10 cellular contexts compared by ENCODE assay signal in the genomic region with DNA sequence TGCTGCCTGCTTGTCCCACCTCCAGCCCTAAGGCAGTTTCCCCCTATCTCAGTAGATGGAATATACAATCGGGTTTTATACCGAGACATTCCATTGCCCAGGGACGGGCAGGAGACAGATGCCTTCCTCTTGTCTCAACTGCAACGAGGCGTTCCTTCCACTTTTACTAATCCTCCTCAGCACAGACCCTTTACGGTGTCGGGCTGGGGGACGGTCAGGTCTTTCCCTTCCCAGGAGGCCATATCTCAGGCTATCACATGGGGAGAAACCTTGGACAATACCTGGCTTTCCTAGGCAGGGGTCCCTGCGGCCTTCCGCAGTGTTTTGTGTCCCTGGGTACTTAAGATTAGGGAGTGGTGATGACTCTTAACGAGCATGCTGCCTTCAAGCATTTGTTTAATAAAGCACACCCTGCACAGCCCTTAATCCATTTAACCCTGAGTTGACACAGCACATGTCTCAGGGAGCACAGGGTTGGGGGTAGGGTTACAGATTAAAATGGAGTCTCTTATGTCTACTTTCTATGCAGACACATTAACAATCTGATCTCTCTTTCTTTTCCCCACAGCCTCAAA. TPM values are rescaled to one million over a fixed set of nuclear protein-coding genes. Genes with fewer than 3 reads are reported as not detected.
DNase-seq lines count a peak whose midpoint lies in the region; ATAC-seq, FAIRE-seq and TF ChIP-seq lines count a peak whose summit lies in the region.
"Not testable (repeated sequence)": the region's sequence is repeated elsewhere in the genome, so short reads cannot be mapped to it uniquely, and the experiment has no call there.
"Had no signal": no experiment of that assay in that cellular context is flagged by ENCODE, and none has a peak within 500 bp of the region (broad histone marks: within the 10 kb centered on the region; RNA-seq: fewer than 3 reads in every experiment).

No MANE protein-coding gene starts in this region.

- RAD21 ChIA-PET in GM12878 (lab: Charles Lee; ENCODE audit: unreplicated experiment), result not testable (repeated sequence)

- not testable (repeated sequence) for H3K9me3 Mint-ChIP-seq in neural crest cell

- 38% methylated on average over 10 of the region's 11 CpGs for WGBS in GM12878 (ENCODE audit: insufficient coverage, insufficient replicate concordance, low lambda C conversion rate, missing lambda C conversion rate)
- 46 to 67% (median 59%) methylated on average over 11 of the region's 11 CpGs for WGBS in spleen, 5 donors

- not testable (repeated sequence) for H3K4me3 ChIP-seq in HEK293 (ENCODE audit: low read depth, low read length); OCI-LY3 (ENCODE audit: low read length); GM12878; spleen

- intact Hi-C loops in GM12878 (cut with micrococcal nuclease; ENCODE audit: unreplicated experiment); Right ventricle myocardium inferior (cut with DNase I); spleen (cut with DNase I; ENCODE audit: low total_unique reads): not testable (repeated sequence)

- SMC1A ChIA-PET in GM12878 (lab: Charles Lee; ENCODE audit: uncharacterized antibody, unreplicated experiment), result not testable (repeated sequence)

- not testable (repeated sequence) for H3K36me3 ChIP-seq in HEK293 (ENCODE audit: control insufficient read depth in 2 of 2, insufficient read depth in 1 of 2, low read length in 2 of 2); OCI-LY3 (replicated peaks; ENCODE audit: low read depth, low read length); GM12878 (ENCODE audit: control insufficient read depth in 2 of 2, insufficient read depth in 2 of 2, low read length in 1 of 2); spleen

- in situ Hi-C loops in GM12878 (cut with MboI), result not testable (repeated sequence)

- H3K4me3 Mint-ChIP-seq in neural crest cell, result not testable (repeated sequence)

- not testable (repeated sequence) for H3K9ac ChIP-seq in OCI-LY3 (ENCODE audit: low read length); GM12878 (ENCODE audit: control insufficient read depth, insufficient read depth, low read length)

- peak overlapping the region; percentile 56; the same call in 1 of the 2 replicates for H3K4me2 ChIP-seq in OCI-LY3 (ENCODE audit: low read length)
- H3K4me2 ChIP-seq in GM12878 (ENCODE audit: control insufficient read depth, insufficient read depth), result not testable (repeated sequence)

- not testable (repeated sequence) for TF ChIP-seq POLR2A in GM12878 (IDR thresholded peaks at IDR 0.05; ENCODE audit: low read depth, low read length); spleen (IDR thresholded peaks at IDR 0.05)

- not testable (repeated sequence) for H2AFZ ChIP-seq in OCI-LY3 (ENCODE audit: low read depth, low read length); GM12878 (ENCODE audit: control insufficient read depth, low read depth, low read length)

- POLR2A ChIA-PET in HEK293 (lab: Yijun Ruan, JAX); GM12878 (lab: Charles Lee): not testable (repeated sequence)

- CTCF ChIA-PET in HEK293 (lab: Yijun Ruan, JAX), result interaction anchor here (0.7 kb wide), 1 partner anchor 10 kb away, joined by 3 read pairs; no protein-coding TSS in a partner anchor
- CTCF ChIA-PET in GM12878 (lab: Yijun Ruan, JAX), result not testable (repeated sequence)

- not testable (repeated sequence) for H3K79me2 ChIP-seq in OCI-LY3 (ENCODE audit: low read length); GM12878 (ENCODE audit: control insufficient read depth, insufficient read depth, low read length)

- not testable (repeated sequence) for H3K4me1 Mint-ChIP-seq in neural crest cell

- H3K36me3 Mint-ChIP-seq in neural crest cell (ENCODE audit: low read depth), result not testable (repeated sequence)

- TF ChIP-seq CTCF in HEK293 (tag by site-specific recombination; IDR thresholded peaks at IDR 0.05); OCI-LY3 (IDR thresholded peaks at IDR 0.05; ENCODE audit: low read depth, low read length); GM12878 (IDR thresholded peaks at IDR 0.05 in 2 of 3, conservative IDR thresholded peaks at IDR 0.05 in 1 of 3; ENCODE audit: control insufficient read depth in 2 of 3, extremely low read depth in 1 of 3, insufficient read depth in 1 of 3, low read depth in 3 of 3, low read length in 3 of 3); neural crest cell (conservative IDR thresholded peaks at IDR 0.05); spleen (IDR thresholded peaks at IDR 0.05 in 8 of 11, conservative IDR thresholded peaks at IDR 0.05 in 3 of 11): not testable (repeated sequence)

- FAIRE-seq in GM12878 (lab: Jason Lieb, UNC), result not testable (repeated sequence)

- not testable (repeated sequence) for ATAC-seq in GM12878, Right ventricle myocardium inferior

- H3K27me3 Mint-ChIP-seq in neural crest cell (ENCODE audit: low read depth), result not testable (repeated sequence)

- peak overlapping the region; percentile 43 for H3K27ac Mint-ChIP-seq in neural crest cell (ENCODE audit: unreplicated experiment)

- not testable (repeated sequence) for H4K20me1 ChIP-seq in OCI-LY3 (ENCODE audit: insufficient read depth, low read length); GM12878 (ENCODE audit: control insufficient read depth, insufficient read depth)

- TF ChIP-seq EP300 in GM12878 (IDR thresholded peaks at IDR 0.05; ENCODE audit: borderline replicate concordance in 1 of 2, control insufficient read depth in 1 of 2, low read depth in 2 of 2, low read length in 2 of 2), result not testable (repeated sequence)

- DNase-seq in NCI-H524 (lab: John Stamatoyannopoulos, UW) (peak; percentile 9 to 63), Right ventricle myocardium inferior (ENCODE audit: missing footprints) (peak; percentile 18), spleen (peak; percentile 33)
- not testable (repeated sequence) for DNase-seq in GM12878 (ENCODE audit: low read depth, low spot score); neural crest cell (ENCODE audit: low read depth, low spot score)

- H3K27me3 ChIP-seq in OCI-LY3 (ENCODE audit: low read depth, low read length); GM12878 (replicated peaks in 1 of 2; ENCODE audit: control insufficient read depth in 2 of 2, insufficient read depth in 2 of 2, low read length in 1 of 2): not testable (repeated sequence)
- H3K27me3 ChIP-seq in spleen (replicated peaks in 1 of 7), result peaks cover 0 to 32% (median 25%) of the 10 kb centered on the region in 7 donors

- BruUV-seq in GM12878 (replicated peaks; lab: Mats Ljungman, UMichigan), result not testable (repeated sequence)

- H3K27ac ChIP-seq in HEK293 (ENCODE audit: extremely low read depth, low read depth, low read length); GM12878 (ENCODE audit: control insufficient read depth, insufficient read depth); spleen: not testable (repeated sequence)
- H3K27ac ChIP-seq in OCI-LY3 (ENCODE audit: low read length), result peak overlapping the region; percentile 19; the same call in 1 of the 2 replicates

- not testable (repeated sequence) for TF ChIP-seq RAD21 in GM12878 (IDR thresholded peaks at IDR 0.05; ENCODE audit: insufficient read depth, low read depth, low read length)

- not testable (repeated sequence) for H3K4me1 ChIP-seq in HEK293 (ENCODE audit: control insufficient read depth, insufficient read depth, low read length); GM12878 (ENCODE audit: control insufficient read depth, insufficient read depth, low read length); spleen
- H3K4me1 ChIP-seq in OCI-LY3 (ENCODE audit: low read length), result peaks cover 59% of the 10 kb centered on the region

- H3K9me3 ChIP-seq in HEK293 (ENCODE audit: control insufficient read depth, insufficient read depth, low read depth, low read length); OCI-LY3 (ENCODE audit: insufficient read depth, low read length); GM12878 (replicated peaks; ENCODE audit: control insufficient read depth, insufficient read depth, low read length); spleen: not testable (repeated sequence)

RNA-seq across cellular contexts. Expression of a gene that starts 2.4 kb away (rescaled TPM):
- total RNA-seq in GM12878 (2013; cell fraction: nucleolus; rRNA removed), result 0.81 and 0.83 TPM in 2 replicates
- total RNA-seq in GM12878 (2014; rRNA removed) (not detected in 2 replicates), GM12878 (2014; rRNA removed; fragmentation: Illumina TruSeq; extraction: Trizol) (not detected in 2 replicates), GM12878 (2021) (0.10 TPM in 1 of 2 replicates, not detected in the other), Right ventricle myocardium inferior (not detected), neural crest cell (not detected in 2 replicates), spleen (under 1 TPM in 2 of 7 donors, not detected in 5; 0.10 to 0.16 TPM)
- not detected for polyA plus RNA-seq in GM12878 (2011; ENCODE audit: low read depth)
- polyA plus RNA-seq in GM12878 (2011; rRNA removed) (0.03 and 0.05 TPM in 2 replicates), GM12878 (2014; fragmentation: Illumina TruSeq; extraction: Trizol) (not detected in 2 replicates), GM12878 (2014; fragmentation: Nextera tagmentation; extraction: Ambion mirVana) (not detected), GM12878 (2014; rRNA removed) (not detected in 2 replicates), GM12878 (2016; fragmentation: Nextera tagmentation; extraction: Ambion mirVana) (not detected), spleen (under 1 TPM in 2 of 3 donors, not detected in 1; 0.08 to 0.11 TPM)
- 0.04 and 0.08 TPM in 2 replicates for polyA plus RNA-seq in GM12878 (2011; cell fraction: cytosol; rRNA removed)
- 0.61 and 1.2 TPM in 2 replicates for polyA plus RNA-seq in GM12878 (2011; cell fraction: nucleus; rRNA removed)
- 0.04 TPM in 1 of 2 replicates, not detected in the other for polyA plus RNA-seq in GM12878 (2012)
- 0.10 and 0.15 TPM in 2 replicates for polyA minus RNA-seq in GM12878 (2011; rRNA and poly(A)+ RNA removed)
- not detected in 2 replicates for polyA minus RNA-seq in GM12878 (2011; cell fraction: cytosol; rRNA and poly(A)+ RNA removed)
- polyA minus RNA-seq in GM12878 (2011; cell fraction: nucleus; rRNA and poly(A)+ RNA removed), result 0.10 and 0.12 TPM in 2 replicates
- total RNA-seq: CD4-positive, alpha-beta memory T cell; Daoy had no signal
- polyA plus RNA-seq: CD14-positive monocyte had no signal

RNA-seq across cellular contexts. Expression of a gene that starts 16.6 kb away (rescaled TPM):
- 144 and 180 TPM in 2 replicates for total RNA-seq in GM12878 (2013; cell fraction: nucleolus; rRNA removed)
- total RNA-seq in GM12878 (2014; rRNA removed) (127 and 146 TPM in 2 replicates), GM12878 (2014; rRNA removed; fragmentation: Illumina TruSeq; extraction: Trizol) (52.6 and 56.1 TPM in 2 replicates), GM12878 (2021) (192 and 194 TPM in 2 replicates), Right ventricle myocardium inferior (52.5 TPM), neural crest cell (94.7 and 96.1 TPM in 2 replicates), spleen (100 to 1,000 TPM in 5 of 7 donors, 10 to 100 TPM in 2; 88.1 to 145 (median 126) TPM)
- polyA plus RNA-seq in GM12878 (2011; ENCODE audit: low read depth), result 60.4 TPM
- polyA plus RNA-seq in GM12878 (2011; rRNA removed) (43.3 and 94.2 TPM in 2 replicates), GM12878 (2014; fragmentation: Illumina TruSeq; extraction: Trizol) (7.8 and 45.7 TPM in 2 replicates), GM12878 (2014; fragmentation: Nextera tagmentation; extraction: Ambion mirVana) (10 to 100 TPM in 1 of 2 experiments, 1 to 10 TPM in 1; 1.2 to 11.2 TPM), GM12878 (2014; rRNA removed) (130 and 154 TPM in 2 replicates), GM12878 (2016; fragmentation: Nextera tagmentation; extraction: Ambion mirVana) (100 to 1,000 TPM; 184 to 191 TPM), spleen (100 to 1,000 TPM in 1 of 3 donors, 10 to 100 TPM in 2; 65.9 to 113 (median 84.4) TPM)
- 130 and 162 TPM in 2 replicates for polyA plus RNA-seq in GM12878 (2011; cell fraction: cytosol; rRNA removed)
- polyA plus RNA-seq in GM12878 (2011; cell fraction: nucleus; rRNA removed), result 550 and 578 TPM in 2 replicates
- polyA plus RNA-seq in GM12878 (2012), result 148 and 190 TPM in 2 replicates
- polyA minus RNA-seq in GM12878 (2011; rRNA and poly(A)+ RNA removed), result 76.6 and 156 TPM in 2 replicates
- polyA minus RNA-seq in GM12878 (2011; cell fraction: cytosol; rRNA and poly(A)+ RNA removed), result 59.1 and 73.4 TPM in 2 replicates
- 62.3 and 85.3 TPM in 2 replicates for polyA minus RNA-seq in GM12878 (2011; cell fraction: nucleus; rRNA and poly(A)+ RNA removed)

RNA-seq across cellular contexts. Expression of a gene that starts 21.6 kb away (rescaled TPM):
- total RNA-seq in GM12878 (2013; cell fraction: nucleolus; rRNA removed), result not detected in 2 replicates
- total RNA-seq in GM12878 (2014; rRNA removed), result not detected in 2 replicates
- total RNA-seq in GM12878 (2014; rRNA removed; fragmentation: Illumina TruSeq; extraction: Trizol), result not detected in 2 replicates
- not detected in 2 replicates for total RNA-seq in GM12878 (2021)
- not detected for polyA plus RNA-seq in GM12878 (2011; ENCODE audit: low read depth)
- not detected in 2 replicates for polyA plus RNA-seq in GM12878 (2011; rRNA removed)
- polyA plus RNA-seq in GM12878 (2011; cell fraction: cytosol; rRNA removed), result not detected in 2 replicates
- polyA plus RNA-seq in GM12878 (2011; cell fraction: nucleus; rRNA removed), result not detected in 2 replicates
- not detected in 2 replicates for polyA plus RNA-seq in GM12878 (2012)
- polyA plus RNA-seq in GM12878 (2014; fragmentation: Illumina TruSeq; extraction: Trizol), result not detected in 2 replicates
- polyA plus RNA-seq in GM12878 (2014; fragmentation: Nextera tagmentation; extraction: Ambion mirVana), result not detected
- polyA plus RNA-seq in GM12878 (2014; rRNA removed), result not detected in 2 replicates
- polyA plus RNA-seq in GM12878 (2016; fragmentation: Nextera tagmentation; extraction: Ambion mirVana), result not detected
- not detected in 2 replicates for polyA minus RNA-seq in GM12878 (2011; rRNA and poly(A)+ RNA removed)
- polyA minus RNA-seq in GM12878 (2011; cell fraction: cytosol; rRNA and poly(A)+ RNA removed), result not detected in 2 replicates
- not detected in 2 replicates for polyA minus RNA-seq in GM12878 (2011; cell fraction: nucleus; rRNA and poly(A)+ RNA removed)
- not detected for total RNA-seq in Right ventricle myocardium inferior
- not detected in 2 replicates for total RNA-seq in neural crest cell
- not detected for total RNA-seq in spleen
- polyA plus RNA-seq in spleen, result not detected
- total RNA-seq: CD4-positive, alpha-beta memory T cell; Daoy had no signal
- polyA plus RNA-seq: CD14-positive monocyte; CD4-positive, alpha-beta memory T cell had no signal

RNA-seq across cellular contexts. Expression of a gene that starts 42.6 kb away (rescaled TPM):
- total RNA-seq in GM12878 (2013; cell fraction: nucleolus; rRNA removed), result 61.3 and 69.5 TPM in 2 replicates
- total RNA-seq in GM12878 (2014; rRNA removed) (5.6 and 6.3 TPM in 2 replicates), GM12878 (2014; rRNA removed; fragmentation: Illumina TruSeq; extraction: Trizol) (3.5 and 3.8 TPM in 2 replicates), GM12878 (2021) (15.1 and 16.4 TPM in 2 replicates), Right ventricle myocardium inferior (4.9 TPM), neural crest cell (0.07 and 0.09 TPM in 2 replicates), spleen (10 to 100 TPM in 2 of 7 donors, 1 to 10 TPM in 5; 4.4 to 17.5 (median 8.5) TPM)
- 8.4 TPM for polyA plus RNA-seq in GM12878 (2011; ENCODE audit: low read depth)
- polyA plus RNA-seq in GM12878 (2011; rRNA removed) (6.6 and 16.3 TPM in 2 replicates), GM12878 (2014; fragmentation: Illumina TruSeq; extraction: Trizol) (5.1 and 13.9 TPM in 2 replicates), GM12878 (2014; fragmentation: Nextera tagmentation; extraction: Ambion mirVana) (1 to 10 TPM in 1 of 2 experiments, under 1 TPM in 1; 0.84 to 1.5 TPM), GM12878 (2014; rRNA removed) (11.5 and 11.7 TPM in 2 replicates), GM12878 (2016; fragmentation: Nextera tagmentation; extraction: Ambion mirVana) (1 to 10 TPM; 5.3 to 6.2 TPM), spleen (1 to 10 TPM; 1.9 to 6.6 (median 3.7) TPM)
- 11.5 and 12.4 TPM in 2 replicates for polyA plus RNA-seq in GM12878 (2011; cell fraction: cytosol; rRNA removed)
- polyA plus RNA-seq in GM12878 (2011; cell fraction: nucleus; rRNA removed), result 38.7 and 45.9 TPM in 2 replicates
- polyA plus RNA-seq in GM12878 (2012), result 14.8 and 16.7 TPM in 2 replicates
- polyA minus RNA-seq in GM12878 (2011; rRNA and poly(A)+ RNA removed), result 10.8 and 11.6 TPM in 2 replicates
- polyA minus RNA-seq in GM12878 (2011; cell fraction: cytosol; rRNA and poly(A)+ RNA removed), result 4.9 and 9.8 TPM in 2 replicates
- polyA minus RNA-seq in GM12878 (2011; cell fraction: nucleus; rRNA and poly(A)+ RNA removed), result 7.0 and 12.5 TPM in 2 replicates

RNA-seq across cellular contexts. Expression of a gene that starts 55.9 kb away (rescaled TPM):
- 19.8 and 23.7 TPM in 2 replicates for total RNA-seq in GM12878 (2013; cell fraction: nucleolus; rRNA removed)
- 16.8 and 24.6 TPM in 2 replicates for total RNA-seq in GM12878 (2014; rRNA removed)
- 2.6 and 2.8 TPM in 2 replicates for total RNA-seq in GM12878 (2014; rRNA removed; fragmentation: Illumina TruSeq; extraction: Trizol)
- 20.3 and 23.6 TPM in 2 replicates for total RNA-seq in GM12878 (2021)
- polyA plus RNA-seq in GM12878 (2011; ENCODE audit: low read depth), result 4.9 TPM
- polyA plus RNA-seq in GM12878 (2011; rRNA removed), result 2.8 and 5.2 TPM in 2 replicates
- polyA plus RNA-seq in GM12878 (2011; cell fraction: cytosol; rRNA removed), result 8.2 and 16.1 TPM in 2 replicates
- 87.0 and 101 TPM in 2 replicates for polyA plus RNA-seq in GM12878 (2011; cell fraction: nucleus; rRNA removed)
- polyA plus RNA-seq in GM12878 (2012), result 21.9 and 22.9 TPM in 2 replicates
- 0.52 and 1.3 TPM in 2 replicates for polyA plus RNA-seq in GM12878 (2014; fragmentation: Illumina TruSeq; extraction: Trizol)
- 1 to 10 TPM in 1 of 2 experiments, under 1 TPM in 1; 0.14 to 2.1 TPM for polyA plus RNA-seq in GM12878 (2014; fragmentation: Nextera tagmentation; extraction: Ambion mirVana)
- 24.8 and 27.1 TPM in 2 replicates for polyA plus RNA-seq in GM12878 (2014; rRNA removed)
- polyA plus RNA-seq in GM12878 (2016; fragmentation: Nextera tagmentation; extraction: Ambion mirVana), result 10 to 100 TPM; 17.5 to 20.9 TPM
- 1.4 and 5.8 TPM in 2 replicates for polyA minus RNA-seq in GM12878 (2011; rRNA and poly(A)+ RNA removed)
- 1.8 and 2.8 TPM in 2 replicates for polyA minus RNA-seq in GM12878 (2011; cell fraction: cytosol; rRNA and poly(A)+ RNA removed)
- 7.5 and 11.9 TPM in 2 replicates for polyA minus RNA-seq in GM12878 (2011; cell fraction: nucleus; rRNA and poly(A)+ RNA removed)
- total RNA-seq in Right ventricle myocardium inferior, result 16.8 TPM
- total RNA-seq in neural crest cell, result 23.9 and 24.6 TPM in 2 replicates
- total RNA-seq in spleen, result 10 to 100 TPM; 26.2 to 34.3 (median 32.3) TPM
- polyA plus RNA-seq in spleen, result 10 to 100 TPM; 41.5 to 79.8 (median 70.9) TPM
